In genomic region chr4:8862800-8863758, GRCh38 we compare ENCODE assay signal across 16 cellular contexts. TPM values are rescaled to one million over a fixed set of nuclear protein-coding genes. Genes with fewer than 3 reads are reported as not detected.
A peak's percentile ranks its signal among the peaks of the same experiment; 100 is the strongest.
DNase-seq lines count a peak whose midpoint lies in the region; ATAC-seq and TF ChIP-seq lines count a peak whose summit lies in the region.
"Had no signal": no experiment of that assay in that cellular context is flagged by ENCODE, and none has a peak within 500 bp of the region (broad histone marks: within the 10 kb centered on the region; RNA-seq: fewer than 3 reads in every experiment).

No MANE protein-coding gene starts in this region.

- in situ Hi-C loops in IMR-90 (cut with MboI; ENCODE audit: low sequenced_read_pairs), result no loop called here

- H3K4me1 ChIP-seq in left ventricle myocardium inferior (peaks cover 30% of the 10 kb centered on the region), IMR-90 (ENCODE audit: control insufficient read depth, insufficient read depth, low read length) (no peaks in the 10 kb centered on the region), endodermal cell (ENCODE audit: control insufficient read depth, insufficient read depth, low read length) (no peaks in the 10 kb centered on the region), upper lobe of right lung (peaks cover 3% of the 10 kb centered on the region)

- no peak overlapping the region for H3K56ac ChIP-seq in IMR-90 (ENCODE audit: extremely low read depth, insufficient read depth, low read length)

- H3K4me2 ChIP-seq in IMR-90 (ENCODE audit: low read depth, low read length), result no peak overlapping the region
- H3K4me2 ChIP-seq: BLaER1 treated with 17β-estradiol and CSF1 and Interleukin-3, amounts not matched to agents 10 nM and 100 nM; KMS-11 had no signal

- H3K27ac Mint-ChIP-seq in endodermal cell, result no peak overlapping the region
- H3K27ac Mint-ChIP-seq: CD8-positive, alpha-beta T cell had no signal

- no peaks in the 10 kb centered on the region for H3K9me1 ChIP-seq in IMR-90 (ENCODE audit: insufficient read depth, low read length)

- H3K36me3 ChIP-seq in left ventricle myocardium inferior (no peaks in the 10 kb centered on the region), IMR-90 (ENCODE audit: control insufficient read depth, insufficient read depth, low read length) (no peaks in the 10 kb centered on the region), endodermal cell (ENCODE audit: control insufficient read depth, insufficient read depth, low read length) (no peaks in the 10 kb centered on the region), upper lobe of right lung (no peaks in the 10 kb centered on the region)
- H3K36me3 ChIP-seq: BLaER1 treated with 17β-estradiol and CSF1 and Interleukin-3, amounts not matched to agents 10 nM and 100 nM; Peyer's patch had no signal

- CTCF ChIA-PET in IMR-90 (lab: Yijun Ruan, JAX), result interaction anchor here (0.6 kb wide), 1 partner anchor 886 kb away, joined by 5 read pairs; no protein-coding TSS in a partner anchor

- WGBS in IMR-90 (ENCODE audit: extremely low coverage in 2 of 2, insufficient read length in 1 of 2), 2 experiments, result 1% methylated on average over 15 of the region's 42 CpGs; no CpG with 5 or more reads in 1 of the 2 experiments
- 17 to 19% methylated on average over 28 to 42 of the region's 42 CpGs for WGBS in endodermal cell (ENCODE audit: insufficient coverage in 1 of 2, insufficient read length in 1 of 2), 2 experiments

- peaks cover 2% of the 10 kb centered on the region for H3K9me3 Mint-ChIP-seq in endodermal cell
- H3K9me3 Mint-ChIP-seq: CD8-positive, alpha-beta T cell had no signal

- H3K4me3 Mint-ChIP-seq in endodermal cell, result no peak overlapping the region
- H3K4me3 Mint-ChIP-seq: CD8-positive, alpha-beta T cell had no signal

- H4K20me1 ChIP-seq in IMR-90 (ENCODE audit: insufficient read depth, low read length), result no peaks in the 10 kb centered on the region

- no peak overlapping the region for H2AK5ac ChIP-seq in IMR-90 (ENCODE audit: low read depth, low read length)

- no peak overlapping the region for H3K27ac ChIP-seq in left ventricle myocardium inferior (replicated peaks)
- no peak overlapping the region for H3K27ac ChIP-seq in IMR-90 (ENCODE audit: insufficient read depth, low read length)
- H3K27ac ChIP-seq in endodermal cell (ENCODE audit: low read depth, low read length), result no peak overlapping the region
- H3K27ac ChIP-seq in upper lobe of right lung, result no peak overlapping the region
- H3K27ac ChIP-seq: BLaER1 treated with 17β-estradiol and CSF1 and Interleukin-3, amounts not matched to agents 10 nM and 100 nM; GM23248; KMS-11; Peyer's patch had no signal

- no TSS peak for BruUV-seq in IMR-90 (replicated peaks; lab: Mats Ljungman, UMichigan)

- no peak overlapping the region for H2BK5ac ChIP-seq in IMR-90 (ENCODE audit: low read depth, low read length, poor library complexity, severe bottlenecking)

- H2BK20ac ChIP-seq in IMR-90 (ENCODE audit: low read depth, low read length), result no peak overlapping the region

- no peak overlapping the region for H4K5ac ChIP-seq in IMR-90 (ENCODE audit: low read depth, low read length)

- no peak overlapping the region for H3K23ac ChIP-seq in IMR-90 (ENCODE audit: low read depth, low read length)

- H2BK120ac ChIP-seq in IMR-90 (ENCODE audit: low read depth, low read length), result no peak overlapping the region

- no peak overlapping the region for H2BK15ac ChIP-seq in IMR-90 (ENCODE audit: low read depth, low read length)

- intact Hi-C loops in Right ventricle myocardium inferior (cut with DNase I) (no loop called here), left ventricle myocardium inferior (cut with micrococcal nuclease) (no loop called here), IMR-90 (cut with micrococcal nuclease) (no loop called here), upper lobe of right lung (cut with DNase I) (no loop called here)

- H3K9ac ChIP-seq in IMR-90 (ENCODE audit: low read depth, low read length), result no peak overlapping the region
- no peak overlapping the region for H3K9ac ChIP-seq in endodermal cell (ENCODE audit: extremely low read depth, low read length, poor library complexity, severe bottlenecking)
- H3K9ac ChIP-seq: BLaER1 treated with 17β-estradiol and CSF1 and Interleukin-3, amounts not matched to agents 10 nM and 100 nM; GM23248; KMS-11 had no signal

- no peak for ATAC-seq in Right ventricle myocardium inferior
- no peak for ATAC-seq in IMR-90 (ENCODE audit: low read depth)
- ATAC-seq in upper lobe of right lung, result no peak
- ATAC-seq: CD8-positive, alpha-beta T cell had no signal

- TF ChIP-seq RAD21 in IMR-90 (IDR thresholded peaks at IDR 0.05; ENCODE audit: low read length), result no peak

- H3K79me1 ChIP-seq in IMR-90 (ENCODE audit: low read depth in 1 of 2, low read length in 2 of 2), result no peaks in the 10 kb centered on the region

- no peak for TF ChIP-seq CTCF in left ventricle myocardium inferior (IDR thresholded peaks at IDR 0.05; ENCODE audit: borderline replicate concordance)
- no peak for TF ChIP-seq CTCF in IMR-90 (conservative IDR thresholded peaks at IDR 0.05; ENCODE audit: low read depth, low read length)
- no peak for TF ChIP-seq CTCF in endodermal cell (conservative IDR thresholded peaks at IDR 0.05)
- TF ChIP-seq CTCF in upper lobe of right lung (IDR thresholded peaks at IDR 0.05), result no peak

- peak; percentile 45 for DNase-seq in Right ventricle myocardium inferior (ENCODE audit: missing footprints)
- DNase-seq in left ventricle myocardium inferior, result no peak
- DNase-seq in IMR-90, result no peak
- DNase-seq in endodermal cell, result peak; percentile 49
- peak; percentile 78 for DNase-seq in retina
- no peak for DNase-seq in upper lobe of right lung
- DNase-seq in effector CD8-positive, alpha-beta T cell (lab: John Stamatoyannopoulos, UW), result no peak
- DNase-seq: CD8-positive, alpha-beta T cell; DMS153; GM23248; NCI-H1092 treated with DMSO at 0.1 percent for 48 hours; NK-92 treated with Interleukin-12 subunit alpha and Interleukin-12 subunit beta, amount 100 ng/mL, for 24 hours; Peyer's patch had no signal

- H2AK9ac ChIP-seq in IMR-90 (replicated peaks; ENCODE audit: low read depth, low read length, poor library complexity), result no peak overlapping the region

- no peak overlapping the region for H3K4ac ChIP-seq in IMR-90 (ENCODE audit: low read depth, low read length)

- H4K91ac ChIP-seq in IMR-90 (ENCODE audit: insufficient read depth, low read depth, low read length), result no peak overlapping the region

- no peak overlapping the region for H3K18ac ChIP-seq in IMR-90 (ENCODE audit: low read depth, low read length)

- no peak overlapping the region for H4K8ac ChIP-seq in IMR-90 (ENCODE audit: low read depth in 2 of 2, low read length in 2 of 2)

- H3K4me3 ChIP-seq in left ventricle myocardium inferior (no peak overlapping the region), IMR-90 (ENCODE audit: insufficient read depth, low read depth, low read length) (no peak overlapping the region), endodermal cell (ENCODE audit: low read length) (no peak overlapping the region), upper lobe of right lung (no peak overlapping the region)
- H3K4me3 ChIP-seq: BLaER1 treated with 17β-estradiol and CSF1 and Interleukin-3, amounts not matched to agents 10 nM and 100 nM; GM23248; Peyer's patch had no signal

- TF ChIP-seq POLR2A in IMR-90 (IDR thresholded peaks at IDR 0.05; ENCODE audit: low read depth, low read length), result no peak

- H3K36me3 Mint-ChIP-seq in endodermal cell (ENCODE audit: low read depth), result no peaks in the 10 kb centered on the region
- H3K36me3 Mint-ChIP-seq: CD8-positive, alpha-beta T cell had no signal

- H3K4me1 Mint-ChIP-seq in endodermal cell, result no peaks in the 10 kb centered on the region

- H3K14ac ChIP-seq in IMR-90 (replicated peaks; ENCODE audit: low read depth, low read length), result no peak overlapping the region

- H3K27me3 Mint-ChIP-seq in endodermal cell (ENCODE audit: insufficient read depth), result peaks cover 95% of the 10 kb centered on the region

- POLR2A ChIA-PET in IMR-90 (lab: Charles Lee; ENCODE audit: unreplicated experiment), result no interaction called here

- H3K27me3 ChIP-seq in left ventricle myocardium inferior (ENCODE audit: low read depth), result peaks cover 100% of the 10 kb centered on the region
- H3K27me3 ChIP-seq in IMR-90 (ENCODE audit: control insufficient read depth, insufficient read depth, low read length), result peaks cover 82% of the 10 kb centered on the region
- H3K27me3 ChIP-seq in endodermal cell (ENCODE audit: control insufficient read depth, insufficient read depth, low read length, poor library complexity, severe bottlenecking), result peaks cover 99% of the 10 kb centered on the region
- H3K27me3 ChIP-seq in upper lobe of right lung, result peaks cover 95% of the 10 kb centered on the region

- no peaks in the 10 kb centered on the region for H3K9me3 ChIP-seq in left ventricle myocardium inferior (replicated peaks)
- no peaks in the 10 kb centered on the region for H3K9me3 ChIP-seq in IMR-90 (ENCODE audit: control insufficient read depth, insufficient read depth, low read length)
- H3K9me3 ChIP-seq in endodermal cell (ENCODE audit: control insufficient read depth, low read length), result no peaks in the 10 kb centered on the region
- no peaks in the 10 kb centered on the region for H3K9me3 ChIP-seq in upper lobe of right lung
- H3K9me3 ChIP-seq: Peyer's patch had no signal

- dilution Hi-C loops in IMR-90 (cut with HindIII; ENCODE audit: low sequenced_read_pairs, unreplicated experiment), result no loop called here

- H2AFZ ChIP-seq in IMR-90 (replicated peaks; ENCODE audit: low read length, poor library complexity), result peak overlapping the region; percentile 63
- H2AFZ ChIP-seq: GM23248 had no signal

TF ChIP-seq in IMR-90, 13 proteins besides CTCF, POLR2A, EP300 and RAD21 (continues in another document):
- no peak for TF ChIP-seq BHLHE40 (IDR thresholded peaks at IDR 0.05; ENCODE audit: low read depth, low read length)
- TF ChIP-seq USF2 (IDR thresholded peaks at IDR 0.05; ENCODE audit: low read depth, low read length), result no peak
- no peak for TF ChIP-seq CEBPB (IDR thresholded peaks at IDR 0.05; ENCODE audit: low read depth, low read length)
- no peak for TF ChIP-seq FOS (IDR thresholded peaks at IDR 0.05; ENCODE audit: low read depth, low read length)
- no peak for TF ChIP-seq RFX5 (IDR thresholded peaks at IDR 0.05; ENCODE audit: low read depth, low read length)

RNA-seq across cellular contexts. Expression of gene HMX1, which starts 8.6 kb away (rescaled TPM):
- not detected for total RNA-seq in Right ventricle myocardium inferior
- not detected for total RNA-seq in left ventricle myocardium inferior
- not detected in 2 replicates for total RNA-seq in IMR-90 (2012; rRNA removed)
- not detected in 2 replicates for polyA plus RNA-seq in IMR-90 (2012; rRNA removed)
- not detected in 2 replicates for polyA plus RNA-seq in IMR-90 (2012; cell fraction: cytosol; rRNA removed)
- not detected in 2 replicates for polyA plus RNA-seq in IMR-90 (2012; cell fraction: nucleus; rRNA removed; ENCODE audit: low replicate concordance)
- total RNA-seq in endodermal cell, result 1 to 10 TPM in 1 of 2 donors, not detected in 1; 1.2 TPM
- polyA plus RNA-seq in endodermal cell (2013, experiment 1 of 2), result 1.4 TPM
- polyA plus RNA-seq in endodermal cell (2013, experiment 2 of 2), result 0.95 TPM
- total RNA-seq in upper lobe of right lung, result not detected
- total RNA-seq: CD8-positive, alpha-beta T cell; G401; GM23248; Peyer's patch had no signal
- polyA plus RNA-seq: GM23248 had no signal

Comparison
In these comparisons a context has a peak if more than half of its experiments do, and no peak if none do; other contexts are left out.
1. DNase-seq: peak in Right ventricle myocardium inferior (single experiment), endodermal cell (single experiment) and retina (single experiment); none in left ventricle myocardium inferior (single experiment), IMR-90 (single experiment), upper lobe of right lung (single experiment) and effector CD8-positive, alpha-beta T cell (single experiment).